In the genomic region with DNA sequence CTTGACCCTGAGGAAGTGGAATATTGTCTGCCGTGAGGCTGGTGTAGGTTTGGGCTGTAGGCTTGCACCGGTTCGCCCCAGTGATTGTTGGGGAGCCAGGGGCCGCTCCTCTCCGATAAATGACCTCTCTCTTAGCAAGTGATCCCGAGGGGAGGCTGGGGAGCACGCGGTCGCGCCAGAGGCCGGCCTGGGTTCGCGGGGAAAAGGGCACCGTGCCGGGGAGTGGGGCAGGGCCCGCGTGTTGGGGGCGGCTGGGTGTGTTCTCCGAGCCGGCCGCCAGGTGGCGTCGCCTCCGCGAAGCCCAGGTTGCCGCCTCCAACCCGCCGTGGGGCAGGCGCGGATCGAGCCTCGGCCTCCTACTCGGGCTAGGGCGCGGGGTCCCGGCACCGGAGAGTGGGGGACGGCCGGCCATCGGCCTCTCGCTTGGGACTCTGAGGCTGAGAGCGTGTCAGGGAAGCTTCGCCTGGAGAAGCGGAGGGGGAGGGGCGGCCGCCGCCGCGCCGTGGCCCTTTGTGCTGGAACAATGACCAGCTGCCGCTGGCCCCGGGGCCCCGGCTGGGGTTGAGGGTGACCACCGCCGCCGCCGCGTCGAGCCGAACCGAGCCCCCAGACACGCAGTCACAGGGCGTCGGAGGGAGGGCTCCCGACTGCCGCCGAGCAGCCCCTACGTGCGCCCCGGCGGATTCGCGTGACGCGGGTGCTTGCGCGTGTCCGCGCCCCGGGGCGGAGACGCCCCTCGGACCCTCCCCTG, we compare ENCODE assay signal across 1 cellular context.
A peak's percentile ranks its signal among the peaks of the same experiment; 100 is the strongest.
TF ChIP-seq lines count a peak whose summit lies in the region.

No MANE protein-coding gene starts in this region.

TF ChIP-seq in K562, 482 proteins besides CTCF, POLR2A, EP300 and RAD21 (continued from another document and continues in another):
- TF ChIP-seq, protein P1, sequence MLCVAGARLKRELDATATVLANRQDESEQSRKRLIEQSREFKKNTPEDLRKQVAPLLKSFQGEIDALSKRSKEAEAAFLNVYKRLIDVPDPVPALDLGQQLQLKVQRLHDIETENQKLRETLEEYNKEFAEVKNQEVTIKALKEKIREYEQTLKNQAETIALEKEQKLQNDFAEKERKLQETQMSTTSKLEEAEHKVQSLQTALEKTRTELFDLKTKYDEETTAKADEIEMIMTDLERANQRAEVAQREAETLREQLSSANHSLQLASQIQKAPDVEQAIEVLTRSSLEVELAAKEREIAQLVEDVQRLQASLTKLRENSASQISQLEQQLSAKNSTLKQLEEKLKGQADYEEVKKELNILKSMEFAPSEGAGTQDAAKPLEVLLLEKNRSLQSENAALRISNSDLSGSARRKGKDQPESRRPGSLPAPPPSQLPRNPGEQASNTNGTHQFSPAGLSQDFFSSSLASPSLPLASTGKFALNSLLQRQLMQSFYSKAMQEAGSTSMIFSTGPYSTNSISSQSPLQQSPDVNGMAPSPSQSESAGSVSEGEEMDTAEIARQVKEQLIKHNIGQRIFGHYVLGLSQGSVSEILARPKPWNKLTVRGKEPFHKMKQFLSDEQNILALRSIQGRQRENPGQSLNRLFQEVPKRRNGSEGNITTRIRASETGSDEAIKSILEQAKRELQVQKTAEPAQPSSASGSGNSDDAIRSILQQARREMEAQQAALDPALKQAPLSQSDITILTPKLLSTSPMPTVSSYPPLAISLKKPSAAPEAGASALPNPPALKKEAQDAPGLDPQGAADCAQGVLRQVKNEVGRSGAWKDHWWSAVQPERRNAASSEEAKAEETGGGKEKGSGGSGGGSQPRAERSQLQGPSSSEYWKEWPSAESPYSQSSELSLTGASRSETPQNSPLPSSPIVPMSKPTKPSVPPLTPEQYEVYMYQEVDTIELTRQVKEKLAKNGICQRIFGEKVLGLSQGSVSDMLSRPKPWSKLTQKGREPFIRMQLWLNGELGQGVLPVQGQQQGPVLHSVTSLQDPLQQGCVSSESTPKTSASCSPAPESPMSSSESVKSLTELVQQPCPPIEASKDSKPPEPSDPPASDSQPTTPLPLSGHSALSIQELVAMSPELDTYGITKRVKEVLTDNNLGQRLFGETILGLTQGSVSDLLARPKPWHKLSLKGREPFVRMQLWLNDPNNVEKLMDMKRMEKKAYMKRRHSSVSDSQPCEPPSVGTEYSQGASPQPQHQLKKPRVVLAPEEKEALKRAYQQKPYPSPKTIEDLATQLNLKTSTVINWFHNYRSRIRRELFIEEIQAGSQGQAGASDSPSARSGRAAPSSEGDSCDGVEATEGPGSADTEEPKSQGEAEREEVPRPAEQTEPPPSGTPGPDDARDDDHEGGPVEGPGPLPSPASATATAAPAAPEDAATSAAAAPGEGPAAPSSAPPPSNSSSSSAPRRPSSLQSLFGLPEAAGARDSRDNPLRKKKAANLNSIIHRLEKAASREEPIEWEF (CRISPR knock-in tag; IDR thresholded peaks at IDR 0.05), result no peak
- TF ChIP-seq, protein P2, sequence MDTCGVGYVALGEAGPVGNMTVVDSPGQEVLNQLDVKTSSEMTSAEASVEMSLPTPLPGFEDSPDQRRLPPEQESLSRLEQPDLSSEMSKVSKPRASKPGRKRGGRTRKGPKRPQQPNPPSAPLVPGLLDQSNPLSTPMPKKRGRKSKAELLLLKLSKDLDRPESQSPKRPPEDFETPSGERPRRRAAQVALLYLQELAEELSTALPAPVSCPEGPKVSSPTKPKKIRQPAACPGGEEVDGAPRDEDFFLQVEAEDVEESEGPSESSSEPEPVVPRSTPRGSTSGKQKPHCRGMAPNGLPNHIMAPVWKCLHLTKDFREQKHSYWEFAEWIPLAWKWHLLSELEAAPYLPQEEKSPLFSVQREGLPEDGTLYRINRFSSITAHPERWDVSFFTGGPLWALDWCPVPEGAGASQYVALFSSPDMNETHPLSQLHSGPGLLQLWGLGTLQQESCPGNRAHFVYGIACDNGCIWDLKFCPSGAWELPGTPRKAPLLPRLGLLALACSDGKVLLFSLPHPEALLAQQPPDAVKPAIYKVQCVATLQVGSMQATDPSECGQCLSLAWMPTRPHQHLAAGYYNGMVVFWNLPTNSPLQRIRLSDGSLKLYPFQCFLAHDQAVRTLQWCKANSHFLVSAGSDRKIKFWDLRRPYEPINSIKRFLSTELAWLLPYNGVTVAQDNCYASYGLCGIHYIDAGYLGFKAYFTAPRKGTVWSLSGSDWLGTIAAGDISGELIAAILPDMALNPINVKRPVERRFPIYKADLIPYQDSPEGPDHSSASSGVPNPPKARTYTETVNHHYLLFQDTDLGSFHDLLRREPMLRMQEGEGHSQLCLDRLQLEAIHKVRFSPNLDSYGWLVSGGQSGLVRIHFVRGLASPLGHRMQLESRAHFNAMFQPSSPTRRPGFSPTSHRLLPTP (IDR thresholded peaks at IDR 0.05; ENCODE audit: borderline replicate concordance, extremely low read depth, insufficient read length), result no peak
- TF ChIP-seq ZNF668 (CRISPR knock-in tag; IDR thresholded peaks at IDR 0.05), result no peak
- TF ChIP-seq NCOA1 (IDR thresholded peaks at IDR 0.05; ENCODE audit: low read depth), result no peak
- peak; percentile 62; the same call in 1 of the 2 replicates for TF ChIP-seq CREB1 (IDR thresholded peaks at IDR 0.05)
- peak; percentile 64; the same call in 1 of the 2 replicates for TF ChIP-seq CREB1 (CRISPR knock-in tag; IDR thresholded peaks at IDR 0.05)
- TF ChIP-seq GATA2 (CRISPR knock-in tag; IDR thresholded peaks at IDR 0.05), result no peak
- TF ChIP-seq, protein P3, sequence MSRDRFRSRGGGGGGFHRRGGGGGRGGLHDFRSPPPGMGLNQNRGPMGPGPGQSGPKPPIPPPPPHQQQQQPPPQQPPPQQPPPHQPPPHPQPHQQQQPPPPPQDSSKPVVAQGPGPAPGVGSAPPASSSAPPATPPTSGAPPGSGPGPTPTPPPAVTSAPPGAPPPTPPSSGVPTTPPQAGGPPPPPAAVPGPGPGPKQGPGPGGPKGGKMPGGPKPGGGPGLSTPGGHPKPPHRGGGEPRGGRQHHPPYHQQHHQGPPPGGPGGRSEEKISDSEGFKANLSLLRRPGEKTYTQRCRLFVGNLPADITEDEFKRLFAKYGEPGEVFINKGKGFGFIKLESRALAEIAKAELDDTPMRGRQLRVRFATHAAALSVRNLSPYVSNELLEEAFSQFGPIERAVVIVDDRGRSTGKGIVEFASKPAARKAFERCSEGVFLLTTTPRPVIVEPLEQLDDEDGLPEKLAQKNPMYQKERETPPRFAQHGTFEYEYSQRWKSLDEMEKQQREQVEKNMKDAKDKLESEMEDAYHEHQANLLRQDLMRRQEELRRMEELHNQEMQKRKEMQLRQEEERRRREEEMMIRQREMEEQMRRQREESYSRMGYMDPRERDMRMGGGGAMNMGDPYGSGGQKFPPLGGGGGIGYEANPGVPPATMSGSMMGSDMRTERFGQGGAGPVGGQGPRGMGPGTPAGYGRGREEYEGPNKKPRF (IDR thresholded peaks at IDR 0.05; ENCODE audit: low read depth, low read length), result no peak
- no peak for TF ChIP-seq BRD4 (IDR thresholded peaks at IDR 0.05)
- TF ChIP-seq ZFP36 (IDR thresholded peaks at IDR 0.05; ENCODE audit: low read depth, low read length, partially characterized antibody), result no peak
- no peak for TF ChIP-seq POLR2AphosphoS2 (IDR thresholded peaks at IDR 0.05; ENCODE audit: low read length)
- TF ChIP-seq, protein P4, sequence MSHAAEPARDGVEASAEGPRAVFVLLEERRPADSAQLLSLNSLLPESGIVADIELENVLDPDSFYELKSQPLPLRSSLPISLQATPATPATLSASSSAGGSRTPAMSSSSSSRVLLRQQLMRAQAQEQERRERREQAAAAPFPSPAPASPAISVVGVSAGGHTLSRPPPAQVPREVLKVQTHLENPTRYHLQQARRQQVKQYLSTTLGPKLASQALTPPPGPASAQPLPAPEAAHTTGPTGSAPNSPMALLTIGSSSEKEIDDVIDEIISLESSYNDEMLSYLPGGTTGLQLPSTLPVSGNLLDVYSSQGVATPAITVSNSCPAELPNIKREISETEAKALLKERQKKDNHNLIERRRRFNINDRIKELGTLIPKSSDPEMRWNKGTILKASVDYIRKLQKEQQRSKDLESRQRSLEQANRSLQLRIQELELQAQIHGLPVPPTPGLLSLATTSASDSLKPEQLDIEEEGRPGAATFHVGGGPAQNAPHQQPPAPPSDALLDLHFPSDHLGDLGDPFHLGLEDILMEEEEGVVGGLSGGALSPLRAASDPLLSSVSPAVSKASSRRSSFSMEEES (CRISPR knock-in tag; IDR thresholded peaks at IDR 0.05), result no peak
- TF ChIP-seq DIDO1 (tag; IDR thresholded peaks at IDR 0.05; ENCODE audit: low read depth), result no peak
- no peak for TF ChIP-seq MECOM (CRISPR knock-in tag; IDR thresholded peaks at IDR 0.05)
- no peak for TF ChIP-seq MAFF (IDR thresholded peaks at IDR 0.05; ENCODE audit: low read length)
- no peak for TF ChIP-seq HDGF (IDR thresholded peaks at IDR 0.05)
- no peak for TF ChIP-seq SETDB1 (IDR thresholded peaks at IDR 0.05; ENCODE audit: low read length)
- peak; percentile 82 for TF ChIP-seq ZFX (CRISPR knock-in tag; IDR thresholded peaks at IDR 0.05)
- no peak for TF ChIP-seq HCFC1 (IDR thresholded peaks at IDR 0.05; ENCODE audit: low read depth, low read length)
- TF ChIP-seq ZNF584 (CRISPR knock-in tag; IDR thresholded peaks at IDR 0.05; ENCODE audit: low read depth), result no peak
- TF ChIP-seq ZHX1 (conservative IDR thresholded peaks at IDR 0.05; ENCODE audit: low read length), result no peak
- no peak for TF ChIP-seq BRD9 (IDR thresholded peaks at IDR 0.05; ENCODE audit: low read depth, partially characterized antibody)
- TF ChIP-seq SAFB2 (IDR thresholded peaks at IDR 0.05; ENCODE audit: borderline replicate concordance, low read depth, low read length, severe bottlenecking), result no peak
- no peak for TF ChIP-seq MYNN (IDR thresholded peaks at IDR 0.05)
- no peak for TF ChIP-seq MYNN (CRISPR knock-in tag; IDR thresholded peaks at IDR 0.05)
- TF ChIP-seq, protein P5, sequence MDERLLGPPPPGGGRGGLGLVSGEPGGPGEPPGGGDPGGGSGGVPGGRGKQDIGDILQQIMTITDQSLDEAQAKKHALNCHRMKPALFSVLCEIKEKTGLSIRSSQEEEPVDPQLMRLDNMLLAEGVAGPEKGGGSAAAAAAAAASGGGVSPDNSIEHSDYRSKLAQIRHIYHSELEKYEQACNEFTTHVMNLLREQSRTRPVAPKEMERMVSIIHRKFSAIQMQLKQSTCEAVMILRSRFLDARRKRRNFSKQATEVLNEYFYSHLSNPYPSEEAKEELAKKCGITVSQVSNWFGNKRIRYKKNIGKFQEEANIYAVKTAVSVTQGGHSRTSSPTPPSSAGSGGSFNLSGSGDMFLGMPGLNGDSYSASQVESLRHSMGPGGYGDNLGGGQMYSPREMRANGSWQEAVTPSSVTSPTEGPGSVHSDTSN (CRISPR knock-in tag; IDR thresholded peaks at IDR 0.05; ENCODE audit: low read depth), result no peak
- TF ChIP-seq, protein P5 (tag; conservative IDR thresholded peaks at IDR 0.05; ENCODE audit: low read depth), result no peak
- no peak for TF ChIP-seq SOX6 (IDR thresholded peaks at IDR 0.05)
- no peak for TF ChIP-seq NR2F6 (CRISPR knock-in tag; IDR thresholded peaks at IDR 0.05)
- TF ChIP-seq GABPA (tag; conservative IDR thresholded peaks at IDR 0.05; ENCODE audit: low read depth), result no peak
- TF ChIP-seq HNRNPH1 (optimal IDR thresholded peaks at IDR 0.05; ENCODE audit: low read depth, low read length), result no peak
- TF ChIP-seq NFE2 (IDR thresholded peaks at IDR 0.05; ENCODE audit: low read depth), result no peak
- TF ChIP-seq CBX1 (IDR thresholded peaks at IDR 0.05; ENCODE audit: low read depth), result peak; percentile 79; the same call in 1 of the 2 replicates
- no peak for TF ChIP-seq OTX1 (CRISPR knock-in tag; IDR thresholded peaks at IDR 0.05)
- no peak for TF ChIP-seq NR2C2 (CRISPR knock-in tag; IDR thresholded peaks at IDR 0.05)
- TF ChIP-seq NR2C2 (tag; IDR thresholded peaks at IDR 0.05), result no peak; the same call in none of the 2 replicates
- TF ChIP-seq FOXJ3 (CRISPR knock-in tag; IDR thresholded peaks at IDR 0.05), result no peak
- no peak for TF ChIP-seq ADNP (tag; IDR thresholded peaks at IDR 0.05)
- no peak for TF ChIP-seq ZNF217 (CRISPR knock-in tag; IDR thresholded peaks at IDR 0.05)
- TF ChIP-seq KDM2B (CRISPR knock-in tag; IDR thresholded peaks at IDR 0.05), result no peak
- no peak for TF ChIP-seq ETV6 (IDR thresholded peaks at IDR 0.05; ENCODE audit: borderline replicate concordance in 1 of 2, low read depth in 2 of 2, low read length in 1 of 2)
- TF ChIP-seq ETV6 (CRISPR knock-in tag; IDR thresholded peaks at IDR 0.05; ENCODE audit: borderline replicate concordance), result no peak
- no peak for TF ChIP-seq HDAC3 (IDR thresholded peaks at IDR 0.05; ENCODE audit: borderline replicate concordance, partially characterized antibody)
- no peak for TF ChIP-seq TOE1 (IDR thresholded peaks at IDR 0.05; ENCODE audit: borderline replicate concordance)
- no peak for TF ChIP-seq TOE1 (CRISPR knock-in tag; IDR thresholded peaks at IDR 0.05; ENCODE audit: borderline replicate concordance, low read depth)
- no peak for TF ChIP-seq ZNF431 (CRISPR knock-in tag; IDR thresholded peaks at IDR 0.05)
